ENCODE assay signal across 1 cellular context in genomic region chr3:184739594-184740505, GRCh38.
TF ChIP-seq lines count a peak whose summit lies in the region.

No MANE protein-coding gene starts in this region.

TF ChIP-seq in IMR-90, 13 proteins besides CTCF, POLR2A, EP300 and RAD21:
- TF ChIP-seq MXI1 (IDR thresholded peaks at IDR 0.05; ENCODE audit: borderline replicate concordance, low read depth, low read length) (no peak), BHLHE40 (IDR thresholded peaks at IDR 0.05; ENCODE audit: low read depth, low read length) (no peak), RFX5 (IDR thresholded peaks at IDR 0.05; ENCODE audit: low read depth, low read length) (no peak), ELK1 (IDR thresholded peaks at IDR 0.05; ENCODE audit: borderline replicate concordance, low read depth, low read length) (no peak), CHD1 (IDR thresholded peaks at IDR 0.05; ENCODE audit: low read depth, low read length) (no peak), MAFK (IDR thresholded peaks at IDR 0.05; ENCODE audit: low read depth, low read length) (no peak), FOS (IDR thresholded peaks at IDR 0.05; ENCODE audit: low read depth, low read length) (no peak), RCOR1 (IDR thresholded peaks at IDR 0.05; ENCODE audit: insufficient replicate concordance, low read length) (no peak), SMC3 (IDR thresholded peaks at IDR 0.05; ENCODE audit: low read depth, low read length) (no peak), MAZ (IDR thresholded peaks at IDR 0.05; ENCODE audit: borderline replicate concordance, low read depth, low read length) (no peak), CEBPB (IDR thresholded peaks at IDR 0.05; ENCODE audit: low read depth, low read length) (no peak), NFE2L2 (IDR thresholded peaks at IDR 0.05; ENCODE audit: low read depth, low read length) (no peak)
- TF ChIP-seq, protein P1, sequence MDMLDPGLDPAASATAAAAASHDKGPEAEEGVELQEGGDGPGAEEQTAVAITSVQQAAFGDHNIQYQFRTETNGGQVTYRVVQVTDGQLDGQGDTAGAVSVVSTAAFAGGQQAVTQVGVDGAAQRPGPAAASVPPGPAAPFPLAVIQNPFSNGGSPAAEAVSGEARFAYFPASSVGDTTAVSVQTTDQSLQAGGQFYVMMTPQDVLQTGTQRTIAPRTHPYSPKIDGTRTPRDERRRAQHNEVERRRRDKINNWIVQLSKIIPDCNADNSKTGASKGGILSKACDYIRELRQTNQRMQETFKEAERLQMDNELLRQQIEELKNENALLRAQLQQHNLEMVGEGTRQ (IDR thresholded peaks at IDR 0.05; ENCODE audit: low read depth, low read length): no peak
